ENCODE assay signal across 27 cellular contexts in genomic region chr20:62589720-62590119, GRCh38.
"Had no signal": no experiment of that assay in that cellular context is flagged by ENCODE, and none has a peak within 500 bp of the region (broad histone marks: within the 10 kb centered on the region; RNA-seq: fewer than 3 reads in every experiment).

No MANE protein-coding gene starts in this region.

- H3K27me3 ChIP-seq: ascending aorta, cardiac muscle cell, Peyer's patch had no signal

- H3K4me3 ChIP-seq: ascending aorta, cardiac muscle cell, Peyer's patch, SK-N-MC had no signal

- H3K4me3 Mint-ChIP-seq: activated CD4-positive, alpha-beta memory T cell treated with anti-CD3 and anti-CD28 coated beads for 36 hours; activated CD4-positive, alpha-beta T cell treated with anti-CD3 and anti-CD28 coated beads, Interleukin-2, amount 10 ng/mL, durations not matched to agents 7 days and 5 days; activated naive CD8-positive, alpha-beta T cell treated with anti-CD3 and anti-CD28 coated beads, Interleukin-2, amount 50 U/mL, for 24 hours; activated T-cell treated with anti-CD3 and anti-CD28 coated beads, Interleukin-2, amount 50 U/mL, for 4 hours; brain had no signal

- H3K27ac ChIP-seq: ascending aorta, cardiac muscle cell, Peyer's patch, SK-N-MC, VCaP had no signal

- H3K4me1 ChIP-seq: ascending aorta, Peyer's patch had no signal

- H3K9me3 ChIP-seq: ascending aorta, Peyer's patch had no signal

- ATAC-seq: activated naive CD4-positive, alpha-beta T cell treated with anti-CD3 and anti-CD28 coated beads, Interleukin-2, amount 50 U/mL, for 72 hours; activated naive CD8-positive, alpha-beta T cell treated with anti-CD3 and anti-CD28 coated beads, Interleukin-2, amount 50 U/mL, for 24 hours; activated T-cell treated with anti-CD3 and anti-CD28 coated beads, Interleukin-2, amount 50 U/mL, for 4 hours had no signal

- DNase-seq: activated CD4-positive, alpha-beta memory T cell treated with anti-CD3 and anti-CD28 coated beads for 36 hours; activated CD4-positive, alpha-beta T cell treated with anti-CD3 and anti-CD28 coated beads, Interleukin-2, amount 10 ng/mL, durations not matched to agents 7 days and 5 days; activated CD4-positive, CD25-positive, alpha-beta regulatory T cell; activated CD8-positive, alpha-beta memory T cell treated with anti-CD3 and anti-CD28 coated beads for 24 hours; activated effector memory CD4-positive, alpha-beta T cell treated with anti-CD3 and anti-CD28 coated beads, Interleukin-2, amount 50 U/mL, for 16 hours; activated naive CD4-positive, alpha-beta T cell treated with Interleukin-2 at 50 U/mL for 16 hours; activated naive CD8-positive, alpha-beta T cell treated with anti-CD3 and anti-CD28 coated beads, Interleukin-2, amount 50 U/mL, for 24 hours; activated T-cell treated with anti-CD3 and anti-CD28 coated beads, Interleukin-2, amount 50 U/mL, for 4 hours; amniotic stem cell; cerebellar nuclear complex; Karpas-422; NCI-H1092; NCI-H1417; NCI-H1930; NCI-H2171; NCI-H2227 treated with DMSO at 0.1 percent for 48 hours; NCI-H526; NCI-H82; Peyer's patch; T-helper 1 cell had no signal

- H3K36me3 Mint-ChIP-seq: activated CD4-positive, alpha-beta memory T cell treated with anti-CD3 and anti-CD28 coated beads for 36 hours; activated naive CD4-positive, alpha-beta T cell treated with anti-CD3 and anti-CD28 coated beads, Interleukin-2, amount 50 U/mL, for 72 hours; brain had no signal

- H3K4me1 Mint-ChIP-seq: activated CD4-positive, alpha-beta T cell treated with anti-CD3 and anti-CD28 coated beads, Interleukin-2, amount 10 ng/mL, durations not matched to agents 7 days and 5 days had no signal

- H3K9me3 Mint-ChIP-seq: activated CD4-positive, alpha-beta memory T cell treated with anti-CD3 and anti-CD28 coated beads for 36 hours; activated CD4-positive, alpha-beta T cell treated with anti-CD3 and anti-CD28 coated beads, Interleukin-2, amount 10 ng/mL, durations not matched to agents 7 days and 5 days; activated naive CD4-positive, alpha-beta T cell treated with anti-CD3 and anti-CD28 coated beads, Interleukin-2, amount 50 U/mL, for 72 hours; activated naive CD8-positive, alpha-beta T cell treated with anti-CD3 and anti-CD28 coated beads, Interleukin-2, amount 50 U/mL, for 24 hours; activated T-cell treated with anti-CD3 and anti-CD28 coated beads, Interleukin-2, amount 50 U/mL, for 4 hours had no signal

- H3K27ac Mint-ChIP-seq: activated CD4-positive, alpha-beta memory T cell treated with anti-CD3 and anti-CD28 coated beads for 36 hours; activated CD4-positive, alpha-beta T cell treated with anti-CD3 and anti-CD28 coated beads, Interleukin-2, amount 10 ng/mL, durations not matched to agents 7 days and 5 days; activated naive CD4-positive, alpha-beta T cell treated with anti-CD3 and anti-CD28 coated beads, Interleukin-2, amount 50 U/mL, for 72 hours; activated naive CD8-positive, alpha-beta T cell treated with anti-CD3 and anti-CD28 coated beads, Interleukin-2, amount 50 U/mL, for 24 hours; brain had no signal

- FAIRE-seq: colon had no signal

- H3K36me3 ChIP-seq: ascending aorta, cardiac muscle cell, Peyer's patch had no signal
